In genomic region chr6:112086744-112087135, GRCh38 we compare ENCODE assay signal across 9 cellular contexts. TPM values are rescaled to one million over a fixed set of nuclear protein-coding genes. Genes with fewer than 3 reads are reported as not detected.
DNase-seq lines count a peak whose midpoint lies in the region; ATAC-seq and TF ChIP-seq lines count a peak whose summit lies in the region.
"Had no signal": no experiment of that assay in that cellular context is flagged by ENCODE, and none has a peak within 500 bp of the region (broad histone marks: within the 10 kb centered on the region; RNA-seq: fewer than 3 reads in every experiment).

No MANE protein-coding gene starts in this region.

- H3K27ac ChIP-seq in GM23338 (ENCODE audit: low read depth), result 0 out of 2 replicates have a peak overlapping the region, but pooled peaks have one; percentile 8
- H3K27ac ChIP-seq in KMS-11, result peak overlapping the region; percentile 63; the same call in 1 of the 2 replicates

- no peak overlapping the region for H3K27ac Mint-ChIP-seq in GM23338
- H3K27ac Mint-ChIP-seq in neural crest cell (ENCODE audit: unreplicated experiment), result no peak overlapping the region
- H3K27ac Mint-ChIP-seq: natural killer cell treated with Interleukin-12 subunit alpha and Interleukin-12 subunit beta and Interleukin-15 and Interleukin-18, amount 100 ng/mL, for 72 hours had no signal

- H3K36me3 ChIP-seq in GM23338 (ENCODE audit: insufficient read depth) (no peaks in the 10 kb centered on the region), KMS-11 (ENCODE audit: insufficient read depth) (no peaks in the 10 kb centered on the region)

- H3K27me3 ChIP-seq in GM23338 (ENCODE audit: insufficient read depth) (no peaks in the 10 kb centered on the region), KMS-11 (ENCODE audit: insufficient read depth, low read depth) (no peaks in the 10 kb centered on the region)

- H3K27me3 Mint-ChIP-seq in GM23338 (ENCODE audit: insufficient read depth, low read depth, poor library complexity) (no peaks in the 10 kb centered on the region), neural crest cell (ENCODE audit: low read depth) (no peaks in the 10 kb centered on the region)

- no peak overlapping the region for H3K4me3 Mint-ChIP-seq in GM23338
- H3K4me3 Mint-ChIP-seq in neural crest cell, result no peak overlapping the region
- H3K4me3 Mint-ChIP-seq: natural killer cell treated with Interleukin-12 subunit alpha and Interleukin-12 subunit beta and Interleukin-15 and Interleukin-18, amount 100 ng/mL, for 72 hours had no signal

- DNase-seq in NCI-H2029 treated with DMSO at 0.1 percent for 48 hours (lab: John Stamatoyannopoulos, UW), result peak; percentile 73
- DNase-seq in NCI-H2029 (lab: John Stamatoyannopoulos, UW), result no peak
- peak; percentile 56 for DNase-seq in GM23338 (ENCODE audit: low spot score)
- DNase-seq in fibroblast of peridontal ligament (ENCODE audit: extremely low read depth), result peak; percentile 74
- no peak for DNase-seq in neural crest cell (ENCODE audit: low read depth, low spot score)
- DNase-seq in NCI-H446 (lab: John Stamatoyannopoulos, UW), result no peak

- peak; percentile 28 to 51 for TF ChIP-seq CTCF in GM23338 (conservative IDR thresholded peaks at IDR 0.05; ENCODE audit: low read depth in 2 of 2)
- TF ChIP-seq CTCF in KMS-11 (conservative IDR thresholded peaks at IDR 0.05; ENCODE audit: low read depth, low read length), result 0 out of 2 replicates have a peak, but pooled peaks have one; percentile 18
- peak; percentile 50 for TF ChIP-seq CTCF in neural crest cell (conservative IDR thresholded peaks at IDR 0.05)

- H3K9me3 Mint-ChIP-seq in GM23338, result no peaks in the 10 kb centered on the region
- H3K9me3 Mint-ChIP-seq in neural crest cell, result no peaks in the 10 kb centered on the region
- H3K9me3 Mint-ChIP-seq: natural killer cell treated with Interleukin-12 subunit alpha and Interleukin-12 subunit beta and Interleukin-15 and Interleukin-18, amount 100 ng/mL, for 72 hours had no signal

- H3K4me1 ChIP-seq in GM23338 (ENCODE audit: insufficient read depth) (0 out of 2 replicates have a peak, but pooled peaks cover 6% of the 10 kb centered on the region), KMS-11 (ENCODE audit: low read depth, poor library complexity, severe bottlenecking) (peaks cover 18% of the 10 kb centered on the region)

- no peaks in the 10 kb centered on the region for H3K79me2 ChIP-seq in GM23338 (replicated peaks; ENCODE audit: insufficient read depth)
- no peaks in the 10 kb centered on the region for H3K79me2 ChIP-seq in KMS-11 (ENCODE audit: insufficient read depth, low read depth)

- H3K4me1 Mint-ChIP-seq in GM23338 (peaks cover 2% of the 10 kb centered on the region; the same call in 1 of the 3 replicates), neural crest cell (peaks cover 3% of the 10 kb centered on the region)

- peak; percentile 49 for ATAC-seq in GM23338
- ATAC-seq in SK-N-SH treated with all-trans-retinoic acid at 6 μM for 48 hours, result peak; percentile 81

- H3K9me2 ChIP-seq in GM23338 (ENCODE audit: insufficient read depth), result no peaks in the 10 kb centered on the region

- H3K9ac ChIP-seq in KMS-11, result peak overlapping the region; percentile 63; the same call in 1 of the 2 replicates

- no peaks in the 10 kb centered on the region for H4K20me1 ChIP-seq in GM23338 (replicated peaks; ENCODE audit: insufficient read depth)
- H4K20me1 ChIP-seq in KMS-11 (ENCODE audit: insufficient read depth), result no peaks in the 10 kb centered on the region

- H3K36me3 Mint-ChIP-seq in GM23338 (ENCODE audit: low read depth) (peaks cover 12% of the 10 kb centered on the region; the same call in 2 of the 3 replicates), neural crest cell (ENCODE audit: low read depth) (no peaks in the 10 kb centered on the region)
- H3K36me3 Mint-ChIP-seq: natural killer cell treated with Interleukin-12 subunit alpha and Interleukin-12 subunit beta and Interleukin-15 and Interleukin-18, amount 100 ng/mL, for 72 hours had no signal

- no peaks in the 10 kb centered on the region for H3F3A ChIP-seq in GM23338 (replicated peaks; ENCODE audit: low read depth)

- H3K4me3 ChIP-seq in GM23338 (peak overlapping the region; percentile 65), KMS-11 (IDR thresholded peaks at IDR 0.05; ENCODE audit: insufficient read depth, low read depth, low read length) (no peak overlapping the region)

- H3K4me2 ChIP-seq in GM23338 (peak overlapping the region; percentile 79), KMS-11 (peak overlapping the region; percentile 92)

- H2AFZ ChIP-seq in GM23338 (peak overlapping the region; percentile 80; the same call in 1 of the 2 replicates), KMS-11 (ENCODE audit: low read depth) (peak overlapping the region; percentile 72)

TF ChIP-seq in GM23338, 12 proteins besides CTCF, POLR2A, EP300 and RAD21 (continues in another document):
- TF ChIP-seq, protein P1, sequence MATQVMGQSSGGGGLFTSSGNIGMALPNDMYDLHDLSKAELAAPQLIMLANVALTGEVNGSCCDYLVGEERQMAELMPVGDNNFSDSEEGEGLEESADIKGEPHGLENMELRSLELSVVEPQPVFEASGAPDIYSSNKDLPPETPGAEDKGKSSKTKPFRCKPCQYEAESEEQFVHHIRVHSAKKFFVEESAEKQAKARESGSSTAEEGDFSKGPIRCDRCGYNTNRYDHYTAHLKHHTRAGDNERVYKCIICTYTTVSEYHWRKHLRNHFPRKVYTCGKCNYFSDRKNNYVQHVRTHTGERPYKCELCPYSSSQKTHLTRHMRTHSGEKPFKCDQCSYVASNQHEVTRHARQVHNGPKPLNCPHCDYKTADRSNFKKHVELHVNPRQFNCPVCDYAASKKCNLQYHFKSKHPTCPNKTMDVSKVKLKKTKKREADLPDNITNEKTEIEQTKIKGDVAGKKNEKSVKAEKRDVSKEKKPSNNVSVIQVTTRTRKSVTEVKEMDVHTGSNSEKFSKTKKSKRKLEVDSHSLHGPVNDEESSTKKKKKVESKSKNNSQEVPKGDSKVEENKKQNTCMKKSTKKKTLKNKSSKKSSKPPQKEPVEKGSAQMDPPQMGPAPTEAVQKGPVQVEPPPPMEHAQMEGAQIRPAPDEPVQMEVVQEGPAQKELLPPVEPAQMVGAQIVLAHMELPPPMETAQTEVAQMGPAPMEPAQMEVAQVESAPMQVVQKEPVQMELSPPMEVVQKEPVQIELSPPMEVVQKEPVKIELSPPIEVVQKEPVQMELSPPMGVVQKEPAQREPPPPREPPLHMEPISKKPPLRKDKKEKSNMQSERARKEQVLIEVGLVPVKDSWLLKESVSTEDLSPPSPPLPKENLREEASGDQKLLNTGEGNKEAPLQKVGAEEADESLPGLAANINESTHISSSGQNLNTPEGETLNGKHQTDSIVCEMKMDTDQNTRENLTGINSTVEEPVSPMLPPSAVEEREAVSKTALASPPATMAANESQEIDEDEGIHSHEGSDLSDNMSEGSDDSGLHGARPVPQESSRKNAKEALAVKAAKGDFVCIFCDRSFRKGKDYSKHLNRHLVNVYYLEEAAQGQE (IDR thresholded peaks at IDR 0.05; ENCODE audit: unreplicated experiment), result no peak
- TF ChIP-seq POLR2AphosphoS5 (IDR thresholded peaks at IDR 0.05; ENCODE audit: low read depth), result no peak

TF ChIP-seq in SK-N-SH treated with all-trans-retinoic acid at 6 μM for 48 hours, 23 proteins besides CTCF, POLR2A, EP300 and RAD21 (continues in another document):
- TF ChIP-seq BACH2 (CRISPR knock-in tag; IDR thresholded peaks at IDR 0.05; ENCODE audit: borderline replicate concordance) (no peak), PPARA (CRISPR knock-in tag; IDR thresholded peaks at IDR 0.05; ENCODE audit: borderline replicate concordance) (no peak), ZNF565 (CRISPR knock-in tag; conservative IDR thresholded peaks at IDR 0.05; ENCODE audit: low read depth) (no peak), ZFP30 (CRISPR knock-in tag; IDR thresholded peaks at IDR 0.05) (no peak), RARB (CRISPR knock-in tag; IDR thresholded peaks at IDR 0.05) (no peak), PATZ1 (CRISPR knock-in tag; IDR thresholded peaks at IDR 0.05; ENCODE audit: borderline replicate concordance) (no peak)
- TF ChIP-seq, protein P2, sequence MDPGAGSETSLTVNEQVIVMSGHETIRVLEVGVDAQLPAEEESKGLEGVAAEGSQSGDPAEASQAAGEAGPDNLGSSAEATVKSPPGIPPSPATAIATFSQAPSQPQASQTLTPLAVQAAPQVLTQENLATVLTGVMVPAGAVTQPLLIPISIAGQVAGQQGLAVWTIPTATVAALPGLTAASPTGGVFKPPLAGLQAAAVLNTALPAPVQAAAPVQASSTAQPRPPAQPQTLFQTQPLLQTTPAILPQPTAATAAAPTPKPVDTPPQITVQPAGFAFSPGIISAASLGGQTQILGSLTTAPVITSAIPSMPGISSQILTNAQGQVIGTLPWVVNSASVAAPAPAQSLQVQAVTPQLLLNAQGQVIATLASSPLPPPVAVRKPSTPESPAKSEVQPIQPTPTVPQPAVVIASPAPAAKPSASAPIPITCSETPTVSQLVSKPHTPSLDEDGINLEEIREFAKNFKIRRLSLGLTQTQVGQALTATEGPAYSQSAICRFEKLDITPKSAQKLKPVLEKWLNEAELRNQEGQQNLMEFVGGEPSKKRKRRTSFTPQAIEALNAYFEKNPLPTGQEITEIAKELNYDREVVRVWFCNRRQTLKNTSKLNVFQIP (CRISPR knock-in tag; IDR thresholded peaks at IDR 0.05; ENCODE audit: borderline replicate concordance, low read depth), result no peak

RNA-seq across cellular contexts. Expression of gene TUBE1, which starts 0.5 kb away (rescaled TPM):
- total RNA-seq in GM23338 (2014; rRNA removed; shearing (Covaris generic)), result 24.7 and 27.7 TPM in 2 replicates
- 24.2 and 26.3 TPM in 2 replicates for polyA plus RNA-seq in GM23338 (2016; fragmentation: Nextera tagmentation; extraction: Ambion mirVana)
- 23.4 and 26.3 TPM in 2 replicates for total RNA-seq in neural crest cell

RNA-seq across cellular contexts. Expression of gene FAM229B, which starts 0.7 kb away (rescaled TPM):
- total RNA-seq in GM23338 (2014; rRNA removed; shearing (Covaris generic)), result 4.4 and 4.7 TPM in 2 replicates
- polyA plus RNA-seq in GM23338 (2016; fragmentation: Nextera tagmentation; extraction: Ambion mirVana), result 26.3 and 32.9 TPM in 2 replicates
- total RNA-seq in neural crest cell, result 26.7 and 30.3 TPM in 2 replicates

RNA-seq across cellular contexts. Expression of gene CCN6, which starts 32.8 kb away (rescaled TPM):
- total RNA-seq in GM23338 (2014; rRNA removed; shearing (Covaris generic)), result not detected in 2 replicates
- polyA plus RNA-seq in GM23338 (2016; fragmentation: Nextera tagmentation; extraction: Ambion mirVana), result 0.65 and 0.73 TPM in 2 replicates
- not detected in 2 replicates for total RNA-seq in neural crest cell
- total RNA-seq: natural killer cell treated with Interleukin-12 subunit alpha and Interleukin-12 subunit beta and Interleukin-15 and Interleukin-18, amount 100 ng/mL, for 72 hours had no signal

Comparison
In these comparisons a context has a peak if more than half of its experiments do, and no peak if none do; other contexts are left out.
1. DNase-seq: peak in NCI-H2029 treated with DMSO at 0.1 percent for 48 hours (single experiment), GM23338 (single experiment) and fibroblast of peridontal ligament (single experiment); none in NCI-H2029 (single experiment), neural crest cell (single experiment) and NCI-H446 (0 of 2).
2. Peak in every context shown above with its lines, with median percentiles within 50 percentile points of each other: CTCF ChIP-seq.